Comparison of ENCODE assay signal across 21 cellular contexts in genomic region chr6:139553916-139554315, GRCh38.
DNase-seq lines count a peak whose midpoint lies in the region; TF ChIP-seq lines count a peak whose summit lies in the region.
"Had no signal": no experiment of that assay in that cellular context is flagged by ENCODE, and none has a peak within 500 bp of the region (broad histone marks: within the 10 kb centered on the region; RNA-seq: fewer than 3 reads in every experiment).

No MANE protein-coding gene starts in this region.

- DNase-seq in Caki2 (ENCODE audit: low read depth) (peak; percentile 63), glomerular visceral epithelial cell (ENCODE audit: extremely low spot score) (peak; percentile 57), mesendoderm (no peak), renal cortical epithelial cell (ENCODE audit: low read depth) (peak; percentile 52), NCI-H2081 (lab: John Stamatoyannopoulos, UW) (no peak), SW 1271 (lab: John Stamatoyannopoulos, UW) (no peak), testis (no peak)
- DNase-seq in activated CD8-positive, alpha-beta memory T cell treated with anti-CD3 and anti-CD28 coated beads, Interleukin-2, amount 50 U/mL, for 4 hours, result no peak
- DNase-seq: ACHN; AML-193; BE2C; Calu3; CD4-positive, alpha-beta T cell; CD8-positive, alpha-beta memory T cell; DMS53; DMS79 treated with DMSO at 0.1 percent for 48 hours; GF-D8; H9 had no signal

- no peaks in the 10 kb centered on the region for H3K79me1 ChIP-seq in mesendoderm (ENCODE audit: low read length)

- H4K5ac ChIP-seq in mesendoderm (ENCODE audit: low read length), result no peak overlapping the region

- no peak overlapping the region for H3K23ac ChIP-seq in mesendoderm (ENCODE audit: low read length)

- H3K4me2 ChIP-seq in mesendoderm (ENCODE audit: low read length), result no peak overlapping the region
- H3K4me2 ChIP-seq: BLaER1 treated with 17β-estradiol and CSF1 and Interleukin-3, amounts not matched to agents 10 nM and 100 nM; GM23338 had no signal

- H3K27ac ChIP-seq in mesendoderm (ENCODE audit: low read depth, low read length) (no peak overlapping the region), testis (no peak overlapping the region)
- H3K27ac ChIP-seq: 22Rv1; BLaER1 treated with 17β-estradiol and CSF1 and Interleukin-3, amounts not matched to agents 10 nM and 100 nM had no signal

- in situ Hi-C loops in Caki2 (cut with HindIII; ENCODE audit: low pct_unique_long_range_greater_than_20kb, low sequenced_read_pairs), result no loop called here

- H3K36me3 ChIP-seq in mesendoderm (ENCODE audit: control insufficient read depth, insufficient read depth, low read length) (no peaks in the 10 kb centered on the region), testis (ENCODE audit: low read depth, missing control alignments) (no peaks in the 10 kb centered on the region)
- H3K36me3 ChIP-seq: BE2C; BLaER1 treated with 17β-estradiol and CSF1 and Interleukin-3, amounts not matched to agents 10 nM and 100 nM had no signal

- H3K9ac ChIP-seq in mesendoderm (ENCODE audit: low read length), result no peak overlapping the region
- H3K9ac ChIP-seq: BLaER1 treated with 17β-estradiol and CSF1 and Interleukin-3, amounts not matched to agents 10 nM and 100 nM had no signal

- no peak for TF ChIP-seq CTCF in testis (IDR thresholded peaks at IDR 0.05)

- no peak overlapping the region for H2BK5ac ChIP-seq in mesendoderm (ENCODE audit: low read length)

- WGBS in mesendoderm (ENCODE audit: extremely low coverage, insufficient coverage, low lambda C conversion rate), result no CpG with 5 or more reads among the region's 7 CpGs
- WGBS in testis, 2 donors, result 78 to 79% methylated on average over 7 of the region's 7 CpGs

- H3K4me1 ChIP-seq in mesendoderm (ENCODE audit: control insufficient read depth, low read depth, low read length) (no peaks in the 10 kb centered on the region), testis (no peaks in the 10 kb centered on the region)
- H3K4me1 ChIP-seq: BE2C; BLaER1 treated with 17β-estradiol and CSF1 and Interleukin-3, amounts not matched to agents 10 nM and 100 nM had no signal

- H2BK120ac ChIP-seq in mesendoderm (ENCODE audit: low read depth, low read length), result no peak overlapping the region

- no peak overlapping the region for H4K8ac ChIP-seq in mesendoderm (ENCODE audit: low read depth, low read length)

- no peaks in the 10 kb centered on the region for H3K79me2 ChIP-seq in mesendoderm (ENCODE audit: control insufficient read depth, insufficient read depth, low read length)

- H2BK15ac ChIP-seq in mesendoderm (replicated peaks; ENCODE audit: low read depth), result peak overlapping the region; percentile 92

- H3K4me3 ChIP-seq in mesendoderm (ENCODE audit: low read length) (no peak overlapping the region), testis (no peak overlapping the region)
- H3K4me3 ChIP-seq: BLaER1 treated with 17β-estradiol and CSF1 and Interleukin-3, amounts not matched to agents 10 nM and 100 nM; GM23338 had no signal

- no peak overlapping the region for H2AK5ac ChIP-seq in mesendoderm (ENCODE audit: low read length)

- H3K27me3 ChIP-seq in mesendoderm (ENCODE audit: insufficient read depth, low read length, poor library complexity) (no peaks in the 10 kb centered on the region), testis (no peaks in the 10 kb centered on the region)
- H3K27me3 ChIP-seq: BE2C; BLaER1 treated with 17β-estradiol and CSF1 and Interleukin-3, amounts not matched to agents 10 nM and 100 nM had no signal

- no peak overlapping the region for H3K4ac ChIP-seq in mesendoderm (ENCODE audit: low read depth, low read length)

- H3K18ac ChIP-seq in mesendoderm (ENCODE audit: low read length), result no peak overlapping the region

- no peak for TF ChIP-seq POLR2A in testis (IDR thresholded peaks at IDR 0.05)

- intact Hi-C loops in testis (cut with DNase I; ENCODE audit: low total_unique reads), result no loop called here

- no peak overlapping the region for H3K56ac ChIP-seq in mesendoderm (ENCODE audit: low read length)

- H3K9me3 ChIP-seq in testis, result no peaks in the 10 kb centered on the region
- H3K9me3 ChIP-seq: BE2C; BLaER1 treated with 17β-estradiol and CSF1 and Interleukin-3, amounts not matched to agents 10 nM and 100 nM had no signal

Comparison
In these comparisons a context has a peak if more than half of its experiments do, and no peak if none do; other contexts are left out.
1. DNase-seq: peak in Caki2 (single experiment), glomerular visceral epithelial cell (single experiment) and renal cortical epithelial cell (single experiment); none in mesendoderm (single experiment), NCI-H2081 (0 of 2), SW 1271 (0 of 2), testis (single experiment) and activated CD8-positive, alpha-beta memory T cell treated with anti-CD3 and anti-CD28 coated beads, Interleukin-2, amount 50 U/mL, for 4 hours (single experiment).